28 cellular contexts compared by ENCODE assay signal in genomic region chr7:5303885-5304505, GRCh38. TPM values are rescaled to one million over a fixed set of nuclear protein-coding genes. Genes with fewer than 3 reads are reported as not detected.
DNase-seq lines count a peak whose midpoint lies in the region; ATAC-seq and TF ChIP-seq lines count a peak whose summit lies in the region.
"Had no signal": no experiment of that assay in that cellular context is flagged by ENCODE, and none has a peak within 500 bp of the region (broad histone marks: within the 10 kb centered on the region; RNA-seq: fewer than 3 reads in every experiment).

No MANE protein-coding gene starts in this region.

- no peak for TF ChIP-seq EP300 in SK-N-SH (IDR thresholded peaks at IDR 0.05; ENCODE audit: borderline replicate concordance in 1 of 2, low read depth in 1 of 2, low read length in 1 of 2)

- H3K27me3 Mint-ChIP-seq in activated naive CD8-positive, alpha-beta T cell treated with anti-CD3 and anti-CD28 coated beads, Interleukin-2, amount 50 U/mL, for 24 hours = no peaks in the 10 kb centered on the region

- POLR2A ChIA-PET in SK-N-SH (lab: Yijun Ruan, JAX) = no interaction called here

- H3K27me3 ChIP-seq in SK-N-SH (ENCODE audit: insufficient read depth) (no peaks in the 10 kb centered on the region), osteoblast (ENCODE audit: insufficient read depth, low read length) (no peaks in the 10 kb centered on the region)
- H3K27me3 ChIP-seq: BE2C had no signal

- H3K4me1 ChIP-seq in SK-N-SH (ENCODE audit: control insufficient read depth in 1 of 2, insufficient read depth in 2 of 2, low read depth in 1 of 2, low read length in 1 of 2) (no peaks in the 10 kb centered on the region), osteoblast (ENCODE audit: insufficient read depth, low read length) (no peaks in the 10 kb centered on the region)
- H3K4me1 ChIP-seq: BE2C, HAP-1 had no signal

- H3K4me1 Mint-ChIP-seq in activated naive CD8-positive, alpha-beta T cell treated with anti-CD3 and anti-CD28 coated beads, Interleukin-2, amount 50 U/mL, for 24 hours = no peaks in the 10 kb centered on the region
- H3K4me1 Mint-ChIP-seq: CD14-positive monocyte; CD8-positive, alpha-beta memory T cell; GM23338 had no signal

- H3K27ac ChIP-seq in SK-N-SH (ENCODE audit: low read depth in 2 of 2, low read length in 1 of 2) (no peak overlapping the region; a peak in 1 of 4 replicates), osteoblast (ENCODE audit: low read depth, low read length) (no peak overlapping the region)
- H3K27ac ChIP-seq: RWPE1 had no signal

- H3K9me3 Mint-ChIP-seq in activated naive CD8-positive, alpha-beta T cell treated with anti-CD3 and anti-CD28 coated beads, Interleukin-2, amount 50 U/mL, for 24 hours = no peaks in the 10 kb centered on the region
- H3K9me3 Mint-ChIP-seq: CD8-positive, alpha-beta memory T cell; GM23338; HFFc6; IgD-negative memory B cell had no signal

- TF ChIP-seq RAD21 in SK-N-SH (IDR thresholded peaks at IDR 0.05; ENCODE audit: low read length) = no peak

- no peak overlapping the region for H3K4me3 Mint-ChIP-seq in activated naive CD8-positive, alpha-beta T cell treated with anti-CD3 and anti-CD28 coated beads, Interleukin-2, amount 50 U/mL, for 24 hours
- H3K4me3 Mint-ChIP-seq: CD14-positive monocyte; CD8-positive, alpha-beta memory T cell; GM23338; HFFc6 had no signal

- H3K9me3 ChIP-seq in SK-N-SH (no peaks in the 10 kb centered on the region), osteoblast (ENCODE audit: low read depth, low read length) (no peaks in the 10 kb centered on the region)
- H3K9me3 ChIP-seq: BE2C, HAP-1 had no signal

- H3F3A ChIP-seq in SK-N-SH (replicated peaks; ENCODE audit: insufficient read depth) = peaks cover 28% of the 10 kb centered on the region

- H3K36me3 Mint-ChIP-seq in activated naive CD8-positive, alpha-beta T cell treated with anti-CD3 and anti-CD28 coated beads, Interleukin-2, amount 50 U/mL, for 24 hours (ENCODE audit: low read depth) = peaks cover 4% of the 10 kb centered on the region

- H3K4me2 ChIP-seq in SK-N-SH = no peak overlapping the region
- H3K4me2 ChIP-seq in osteoblast (ENCODE audit: insufficient read depth, low read length) = no peak overlapping the region
- H3K4me2 ChIP-seq: GM23338 had no signal

- no peak overlapping the region for H3K4me3 ChIP-seq in SK-N-SH (ENCODE audit: low read depth in 2 of 2, low read length in 1 of 2)
- H3K4me3 ChIP-seq in osteoblast (ENCODE audit: insufficient read depth, low read length) = no peak overlapping the region
- H3K4me3 ChIP-seq: GM23338, HAP-1 had no signal

- H4K20me1 ChIP-seq in SK-N-SH (ENCODE audit: insufficient read depth) = 0 out of 2 replicates have a peak, but pooled peaks cover 3% of the 10 kb centered on the region
- H4K20me1 ChIP-seq in osteoblast (ENCODE audit: insufficient read depth, low read length) = no peaks in the 10 kb centered on the region

- no peak overlapping the region for H3K9ac ChIP-seq in SK-N-SH

- ATAC-seq in SK-N-SH treated with all-trans-retinoic acid at 6 μM for 48 hours = peak; percentile 1; the same call in 2 of the 3 replicates
- no peak for ATAC-seq in activated naive CD8-positive, alpha-beta T cell treated with anti-CD3 and anti-CD28 coated beads, Interleukin-2, amount 50 U/mL, for 24 hours
- ATAC-seq in GM21367 (IDR thresholded peaks at IDR 0.05; ENCODE audit: unreplicated experiment) = no peak

- H3K79me2 ChIP-seq in SK-N-SH (ENCODE audit: insufficient read depth) (no peaks in the 10 kb centered on the region), osteoblast (ENCODE audit: insufficient read depth, low read length) (no peaks in the 10 kb centered on the region)

- no peaks in the 10 kb centered on the region for H3K9me2 ChIP-seq in SK-N-SH

- no peak overlapping the region for H2AFZ ChIP-seq in SK-N-SH (ENCODE audit: low read depth)
- H2AFZ ChIP-seq in osteoblast (ENCODE audit: low read length) = no peak overlapping the region
- H2AFZ ChIP-seq: GM23338 had no signal

- H3K36me3 ChIP-seq in SK-N-SH (replicated peaks in 1 of 2; ENCODE audit: control insufficient read depth in 1 of 2, insufficient read depth in 2 of 2, low read length in 1 of 2) (peaks cover 12 to 14% of the 10 kb centered on the region in 2 experiments), osteoblast (ENCODE audit: insufficient read depth, low read length) (peaks cover 12% of the 10 kb centered on the region)
- H3K36me3 ChIP-seq: BE2C, HAP-1 had no signal

- CTCF ChIA-PET in SK-N-SH (lab: Yijun Ruan, JAX) = interaction anchor here (0.8 kb wide), 2 partner anchors 19 to 63 kb away, joined by 3 read pairs; no protein-coding TSS in a partner anchor

- 92% methylated on average over 20 of the region's 26 CpGs for WGBS in SK-N-SH (ENCODE audit: low lambda C conversion rate)

- DNase-seq in SK-N-SH (no peak), islet precursor cell (peak; percentile 29), osteoblast (ENCODE audit: insufficient read length, low spot score, missing footprints) (peak; percentile 89), NCI-H345 treated with DMSO at 0.1 percent for 48 hours (lab: John Stamatoyannopoulos, UW; ENCODE audit: unreplicated experiment) (no peak), HK-2 (ENCODE audit: unreplicated experiment) (no peak)
- DNase-seq in activated naive CD8-positive, alpha-beta T cell treated with anti-CD3 and anti-CD28 coated beads, Interleukin-2, amount 50 U/mL, for 24 hours = no peak
- DNase-seq: 8988T; ACHN; BE2C; Calu3; CD8-positive, alpha-beta memory T cell; HFFc6; Karpas-422; NCI-H1092 treated with DMSO at 0.1 percent for 48 hours; NCI-H1436; NCI-H187 treated with DMSO at 0.1 percent for 48 hours; NCI-H2171 treated with DMSO at 0.1 percent for 48 hours; NCI-H345; NCI-H524; NCI-H774; SHP77 had no signal

- H3K27ac Mint-ChIP-seq in activated naive CD8-positive, alpha-beta T cell treated with anti-CD3 and anti-CD28 coated beads, Interleukin-2, amount 50 U/mL, for 24 hours = no peak overlapping the region
- H3K27ac Mint-ChIP-seq: CD8-positive, alpha-beta memory T cell; GM23338; HFFc6; IgD-negative memory B cell had no signal

- TF ChIP-seq CTCF in SK-N-SH (IDR thresholded peaks at IDR 0.05) (no peak), osteoblast (IDR thresholded peaks at IDR 0.05; ENCODE audit: extremely low read depth, low read depth, low read length) (no peak)

TF ChIP-seq in SK-N-SH treated with all-trans-retinoic acid at 6 μM for 48 hours, 23 proteins besides CTCF, POLR2A, EP300 and RAD21 (continues in another document):
- no peak for TF ChIP-seq ZNF8 (CRISPR knock-in tag; IDR thresholded peaks at IDR 0.05)
- no peak for TF ChIP-seq ZFP30 (CRISPR knock-in tag; IDR thresholded peaks at IDR 0.05)
- no peak for TF ChIP-seq ARNTL (CRISPR knock-in tag; IDR thresholded peaks at IDR 0.05; ENCODE audit: borderline replicate concordance, low read depth)
- no peak for TF ChIP-seq BACH2 (CRISPR knock-in tag; IDR thresholded peaks at IDR 0.05; ENCODE audit: borderline replicate concordance)
- TF ChIP-seq CREB5 (CRISPR knock-in tag; IDR thresholded peaks at IDR 0.05; ENCODE audit: low read depth) = no peak

TF ChIP-seq in SK-N-SH, 30 proteins besides CTCF, POLR2A, EP300 and RAD21:
- TF ChIP-seq TAF1 (IDR thresholded peaks at IDR 0.05; ENCODE audit: borderline replicate concordance, low read depth, low read length) (no peak), JUND (IDR thresholded peaks at IDR 0.05) (no peak), YY1 (IDR thresholded peaks at IDR 0.05; ENCODE audit: low read depth) (no peak), GATA2 (CRISPR knock-in tag; IDR thresholded peaks at IDR 0.05) (no peak)
TF ChIP-seq in SK-N-SH: peak in this region for 0.

RNA-seq across cellular contexts. Expression of gene SLC29A4, which starts 21.3 kb away (rescaled TPM):
- 11.2 and 12.3 TPM in 2 replicates for polyA plus RNA-seq in SK-N-SH (2012; rRNA removed)
- 4.4 and 8.9 TPM in 2 replicates for polyA plus RNA-seq in SK-N-SH (2012; cell fraction: cytosol; rRNA removed)
- 18.5 and 19.4 TPM in 2 replicates for polyA plus RNA-seq in SK-N-SH (2012; cell fraction: nucleus; rRNA removed)
- 0.88 and 1.1 TPM in 2 replicates for total RNA-seq in osteoblast
- polyA plus RNA-seq: IgD-negative memory B cell had no signal

Comparison
In these comparisons a context has a peak if more than half of its experiments do, and no peak if none do; other contexts are left out.
1. DNase-seq: peak in islet precursor cell (single experiment) and osteoblast (single experiment); none in SK-N-SH (single experiment), activated naive CD8-positive, alpha-beta T cell treated with anti-CD3 and anti-CD28 coated beads, Interleukin-2, amount 50 U/mL, for 24 hours (single experiment), NCI-H345 treated with DMSO at 0.1 percent for 48 hours (single experiment) and HK-2 (single experiment).